In the genomic region with DNA sequence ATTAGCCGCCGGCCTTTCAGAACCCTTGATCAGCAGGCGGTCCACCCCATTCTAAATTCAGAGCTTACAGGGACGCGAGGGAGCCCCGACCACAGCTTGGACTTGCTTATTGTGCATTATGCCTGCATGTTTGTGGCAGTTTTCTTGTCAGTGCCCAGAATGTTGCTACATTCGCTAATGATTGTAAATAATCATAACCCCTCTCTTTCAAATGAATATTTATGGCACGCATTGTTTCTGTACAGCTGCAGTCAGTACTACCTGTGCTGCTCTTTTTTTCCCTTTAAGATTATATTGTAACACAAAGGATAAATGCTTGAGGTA, we compare ENCODE assay signal across 8 cellular contexts. TPM values are rescaled to one million over a fixed set of nuclear protein-coding genes. Genes with fewer than 3 reads are reported as not detected.
A peak's percentile ranks its signal among the peaks of the same experiment; 100 is the strongest.
DNase-seq lines count a peak whose midpoint lies in the region; ATAC-seq, FAIRE-seq and TF ChIP-seq lines count a peak whose summit lies in the region.

No MANE protein-coding gene starts in this region.

- H3K36me3 Mint-ChIP-seq in activated CD4-positive, alpha-beta T cell treated with anti-CD3 and anti-CD28 coated beads for 36 hours (ENCODE audit: low read depth), result peaks cover 5% of the 10 kb centered on the region
- peaks cover 4% of the 10 kb centered on the region for H3K36me3 Mint-ChIP-seq in activated naive CD8-positive, alpha-beta T cell treated with anti-CD3 and anti-CD28 coated beads, Interleukin-2, amount 50 U/mL, for 24 hours (ENCODE audit: low read depth)

- H3K36me3 ChIP-seq in kidney (ENCODE audit: control insufficient read depth in 1 of 2, insufficient read depth in 2 of 2, low read length in 2 of 2), result no peaks in the 10 kb centered on the region

- intact Hi-C loops in activated CD4-positive, alpha-beta T cell treated with anti-CD3 and anti-CD28 coated beads for 36 hours (cut with DNase I, micrococcal nuclease), result loop anchor here (1.0 to 10.0 kb wide), 9 partner anchors 102 to 626 kb away; a partner anchor contains a TSS
- intact Hi-C loops in kidney (cut with DNase I), result no loop called here

- no peak for FAIRE-seq in kidney (lab: Jason Lieb, UNC)

- CTCF ChIA-PET in activated CD4-positive, alpha-beta T cell treated with anti-CD3 and anti-CD28 coated beads for 36 hours (lab: Charles Lee), result interaction anchor here (0.6 to 2.9 kb wide), 22 partner anchors 9 to 1017 kb away, joined by 3 to 11 read pairs (median 4); a partner anchor contains a TSS

- no peaks in the 10 kb centered on the region for H3K9me3 ChIP-seq in kidney (ENCODE audit: control insufficient read depth in 1 of 2, low read length in 2 of 2)

- DNase-seq in activated CD4-positive, alpha-beta T cell treated with anti-CD3 and anti-CD28 coated beads for 36 hours, result no peak
- DNase-seq in activated CD4-positive, alpha-beta T cell treated with anti-CD3 and anti-CD28 coated beads, Interleukin-2, amount 50 U/mL, for 4 hours, result no peak
- DNase-seq in activated naive CD8-positive, alpha-beta T cell treated with anti-CD3 and anti-CD28 coated beads, Interleukin-2, amount 50 U/mL, for 24 hours, result no peak
- no peak for DNase-seq in kidney
- DNase-seq in substantia nigra (lab: John Stamatoyannopoulos, UW), result no peak
- DNase-seq in occipital lobe (lab: John Stamatoyannopoulos, UW), result no peak
- DNase-seq in glomerular visceral epithelial cell (ENCODE audit: extremely low spot score), result no peak

- no peak overlapping the region for H3K27ac Mint-ChIP-seq in activated CD4-positive, alpha-beta T cell treated with anti-CD3 and anti-CD28 coated beads for 36 hours
- peak overlapping the region; percentile 83 for H3K27ac Mint-ChIP-seq in activated naive CD8-positive, alpha-beta T cell treated with anti-CD3 and anti-CD28 coated beads, Interleukin-2, amount 50 U/mL, for 24 hours

- no peak for ATAC-seq in activated CD4-positive, alpha-beta T cell treated with anti-CD3 and anti-CD28 coated beads for 36 hours
- no peak for ATAC-seq in activated naive CD8-positive, alpha-beta T cell treated with anti-CD3 and anti-CD28 coated beads, Interleukin-2, amount 50 U/mL, for 24 hours
- no peak for ATAC-seq in GM19328 (IDR thresholded peaks at IDR 0.05; ENCODE audit: unreplicated experiment)

- peak overlapping the region; percentile 9 to 58 for H3K9ac ChIP-seq in kidney (ENCODE audit: low read length in 2 of 2)

- TF ChIP-seq CTCF in kidney (IDR thresholded peaks at IDR 0.05; ENCODE audit: borderline replicate concordance, extremely low read depth, insufficient read depth), result no peak

- peak overlapping the region in 1 of 2 donors; percentile 38 for H3K4me3 ChIP-seq in kidney (ENCODE audit: low read length in 2 of 2)

- H3K4me1 Mint-ChIP-seq in activated CD4-positive, alpha-beta T cell treated with anti-CD3 and anti-CD28 coated beads for 36 hours, result peaks cover 35% of the 10 kb centered on the region
- peaks cover 47% of the 10 kb centered on the region for H3K4me1 Mint-ChIP-seq in activated naive CD8-positive, alpha-beta T cell treated with anti-CD3 and anti-CD28 coated beads, Interleukin-2, amount 50 U/mL, for 24 hours

- no peaks in the 10 kb centered on the region for H3K9me3 Mint-ChIP-seq in activated CD4-positive, alpha-beta T cell treated with anti-CD3 and anti-CD28 coated beads for 36 hours (ENCODE audit: low read depth)
- no peaks in the 10 kb centered on the region for H3K9me3 Mint-ChIP-seq in activated naive CD8-positive, alpha-beta T cell treated with anti-CD3 and anti-CD28 coated beads, Interleukin-2, amount 50 U/mL, for 24 hours

- POLR2A ChIA-PET in activated CD4-positive, alpha-beta T cell treated with anti-CD3 and anti-CD28 coated beads for 36 hours (lab: Charles Lee), result interaction anchor here (1.4 kb wide), 1 partner anchor 202 kb away, joined by 4 read pairs; a partner anchor contains a TSS

- peaks cover 4% of the 10 kb centered on the region in 2 donors for H3K4me1 ChIP-seq in kidney (ENCODE audit: control insufficient read depth in 1 of 2, insufficient read depth in 1 of 2, low read depth in 1 of 2, low read length in 2 of 2)

- H3K4me3 Mint-ChIP-seq in activated CD4-positive, alpha-beta T cell treated with anti-CD3 and anti-CD28 coated beads for 36 hours, result peak overlapping the region; percentile 88
- H3K4me3 Mint-ChIP-seq in activated naive CD8-positive, alpha-beta T cell treated with anti-CD3 and anti-CD28 coated beads, Interleukin-2, amount 50 U/mL, for 24 hours, result peak overlapping the region; percentile 89

- peaks cover 2% of the 10 kb centered on the region for H3K27me3 Mint-ChIP-seq in activated CD4-positive, alpha-beta T cell treated with anti-CD3 and anti-CD28 coated beads for 36 hours
- peaks cover 2% of the 10 kb centered on the region for H3K27me3 Mint-ChIP-seq in activated naive CD8-positive, alpha-beta T cell treated with anti-CD3 and anti-CD28 coated beads, Interleukin-2, amount 50 U/mL, for 24 hours

- H3K27ac ChIP-seq in kidney (ENCODE audit: low read depth in 2 of 2, low read length in 2 of 2) (peak overlapping the region; percentile 91 to 93), substantia nigra (ENCODE audit: low read depth, low read length, poor library complexity, severe bottlenecking) (peak overlapping the region; percentile 16)

RNA-seq across cellular contexts. Expression of a gene that starts 0.3 kb away (rescaled TPM):
- 10 to 100 TPM; 27.4 to 29.8 TPM for total RNA-seq in activated CD4-positive, alpha-beta T cell treated with anti-CD3 and anti-CD28 coated beads for 36 hours
- total RNA-seq in kidney, result 48.9 TPM
- polyA plus RNA-seq in kidney (ENCODE audit: insufficient read depth, low read depth, low replicate concordance), result 19.2 TPM
- total RNA-seq in occipital lobe, result 66.8 TPM

RNA-seq across cellular contexts. Expression of a gene that starts 4.5 kb away (rescaled TPM):
- 10 to 100 TPM; 65.5 to 95.7 TPM for total RNA-seq in activated CD4-positive, alpha-beta T cell treated with anti-CD3 and anti-CD28 coated beads for 36 hours
- total RNA-seq in kidney (5.8 TPM), occipital lobe (12.9 TPM)
- polyA plus RNA-seq in kidney (ENCODE audit: insufficient read depth, low read depth, low replicate concordance), result 4.9 TPM

RNA-seq across cellular contexts. Expression of a gene that starts 44.8 kb away (rescaled TPM):
- under 1 TPM; 0.14 to 0.19 TPM for total RNA-seq in activated CD4-positive, alpha-beta T cell treated with anti-CD3 and anti-CD28 coated beads for 36 hours
- total RNA-seq in kidney (6.4 TPM), occipital lobe (15.0 TPM)
- polyA plus RNA-seq in kidney (ENCODE audit: insufficient read depth, low read depth, low replicate concordance), result 2.2 TPM
